In the genomic region with DNA sequence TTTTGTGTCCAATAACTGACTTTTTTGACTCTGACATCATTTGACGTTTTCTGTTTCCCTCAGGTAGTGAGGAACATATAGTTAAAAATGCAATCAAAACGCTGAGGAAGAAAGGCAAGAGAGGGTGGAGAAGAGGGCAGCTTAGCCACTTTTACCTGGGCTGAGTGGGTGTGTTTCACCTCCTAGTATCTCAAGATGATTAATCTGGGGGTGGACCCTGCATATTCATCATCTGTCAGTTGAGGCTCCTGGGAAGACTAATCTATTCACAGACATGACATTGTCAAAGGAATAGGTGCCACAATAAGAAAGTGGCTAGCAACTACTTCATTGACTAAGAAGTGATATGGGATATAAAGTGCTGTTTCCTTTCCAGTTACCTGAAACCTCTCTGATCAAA, we compare ENCODE assay signal across 27 cellular contexts.
"Had no signal": no experiment of that assay in that cellular context is flagged by ENCODE, and none has a peak within 500 bp of the region (broad histone marks: within the 10 kb centered on the region; RNA-seq: fewer than 3 reads in every experiment).

No MANE protein-coding gene starts in this region.

- H3K36me3 ChIP-seq: left ventricle myocardium inferior, ovary, spleen, thyroid gland, transverse colon, upper lobe of left lung, vagina had no signal

- H3K36me3 Mint-ChIP-seq: immature natural killer cell; memory B cell; naive thymus-derived CD4-positive, alpha-beta T cell; natural killer cell treated with Interleukin-12 subunit alpha and Interleukin-12 subunit beta and Interleukin-15 and Interleukin-18, amount 100 ng/mL, for 72 hours; stimulated activated memory B cell treated with anti-CD40 and anti-IgM and Interleukin-4, amounts not matched to agents 10 μg/mL and 1 μg/mL and 100 μg/mL, for 72 hours had no signal

- H3K27ac ChIP-seq: left ventricle myocardium inferior, ovary, skin epidermis, spleen, thyroid gland, transverse colon, upper lobe of left lung, vagina had no signal

- H3K4me3 Mint-ChIP-seq: immature natural killer cell; memory B cell; naive thymus-derived CD4-positive, alpha-beta T cell; natural killer cell treated with Interleukin-12 subunit alpha and Interleukin-12 subunit beta and Interleukin-15 and Interleukin-18, amount 100 ng/mL, for 72 hours; stimulated activated memory B cell treated with anti-CD40 and anti-IgM and Interleukin-4, amounts not matched to agents 10 μg/mL and 1 μg/mL and 100 μg/mL, for 72 hours; stimulated activated naive CD8-positive, alpha-beta T cell treated with anti-CD3 and anti-CD28 coated beads, Interleukin-15, amount 100 ng/mL, for 72 hours had no signal

- H3K9me3 Mint-ChIP-seq: natural killer cell treated with Interleukin-12 subunit alpha and Interleukin-12 subunit beta and Interleukin-15 and Interleukin-18, amount 100 ng/mL, for 72 hours had no signal

- H3K4me1 Mint-ChIP-seq: immature natural killer cell; memory B cell; naive thymus-derived CD4-positive, alpha-beta T cell; stimulated activated memory B cell treated with anti-CD40 and anti-IgM and Interleukin-4, amounts not matched to agents 10 μg/mL and 1 μg/mL and 100 μg/mL, for 72 hours; stimulated activated naive CD8-positive, alpha-beta T cell treated with anti-CD3 and anti-CD28 coated beads, Interleukin-15, amount 100 ng/mL, for 72 hours had no signal

- H3K27me3 Mint-ChIP-seq: memory B cell; naive thymus-derived CD4-positive, alpha-beta T cell; stimulated activated memory B cell treated with anti-CD40 and anti-IgM and Interleukin-4, amounts not matched to agents 10 μg/mL and 1 μg/mL and 100 μg/mL, for 72 hours; stimulated activated naive CD8-positive, alpha-beta T cell treated with anti-CD3 and anti-CD28 coated beads, Interleukin-15, amount 100 ng/mL, for 72 hours had no signal

- ATAC-seq: mucosa of descending colon; naive thymus-derived CD4-positive, alpha-beta T cell; natural killer cell treated with Interleukin-12 subunit alpha and Interleukin-12 subunit beta and Interleukin-15 and Interleukin-18, amount 100 ng/mL, for 72 hours; right cardiac atrium; sciatic nerve; stimulated activated memory B cell treated with anti-CD40 and anti-IgM and Interleukin-4, amounts not matched to agents 10 μg/mL and 1 μg/mL and 100 μg/mL, for 72 hours; stimulated activated naive CD8-positive, alpha-beta T cell treated with anti-CD3 and anti-CD28 coated beads, Interleukin-15, amount 100 ng/mL, for 72 hours had no signal

- H3K27ac Mint-ChIP-seq: immature natural killer cell; memory B cell; naive thymus-derived CD4-positive, alpha-beta T cell; natural killer cell treated with Interleukin-12 subunit alpha and Interleukin-12 subunit beta and Interleukin-15 and Interleukin-18, amount 100 ng/mL, for 72 hours; progenitor cell of endocrine pancreas; stimulated activated memory B cell treated with anti-CD40 and anti-IgM and Interleukin-4, amounts not matched to agents 10 μg/mL and 1 μg/mL and 100 μg/mL, for 72 hours; stimulated activated naive CD8-positive, alpha-beta T cell treated with anti-CD3 and anti-CD28 coated beads, Interleukin-15, amount 100 ng/mL, for 72 hours had no signal

- FAIRE-seq: islet of Langerhans, kidney had no signal

- H3K4me3 ChIP-seq: left ventricle myocardium inferior, mucosa of descending colon, ovary, skin epidermis, spleen, thyroid gland, transverse colon, upper lobe of left lung, vagina had no signal

- DNase-seq: immature natural killer cell; kidney; left ventricle myocardium inferior; midbrain; mucosa of descending colon; naive thymus-derived CD4-positive, alpha-beta T cell; ovary; retina; right cardiac atrium; spleen; stimulated activated CD4-positive, alpha-beta T cell treated with anti-CD3 and anti-CD28 coated beads, Interleukin-2, amount 100 ng/mL, for 48 hours; stimulated activated CD4-positive, alpha-beta T cell treated with anti-CD3 and anti-CD28 coated beads, Interleukin-4, amount 100 ng/mL, for 4 hours; stimulated activated CD8-positive, alpha-beta memory T cell treated with anti-CD3 and anti-CD28 coated beads, Interleukin-4, amount 100 ng/mL, for 48 hours; stimulated activated naive CD4-positive, alpha-beta T cell treated with Interleukin-2 at 50 U/mL for 16 hours; stimulated activated naive CD8-positive, alpha-beta T cell treated with anti-CD3 and anti-CD28 coated beads, Interleukin-15, amount 100 ng/mL, for 72 hours; substantia nigra; transverse colon; upper lobe of left lung had no signal

- H3K4me1 ChIP-seq: left ventricle myocardium inferior, spleen, transverse colon, upper lobe of left lung, vagina had no signal

- H3K27me3 ChIP-seq: ovary, spleen, thyroid gland, transverse colon, upper lobe of left lung, vagina had no signal

- H3K9me3 ChIP-seq: left ventricle myocardium inferior, mucosa of descending colon, ovary, spleen, thyroid gland, transverse colon, upper lobe of left lung, vagina had no signal
